19 cellular contexts compared by ENCODE assay signal in genomic region chr14:71713061-71713850, GRCh38.
A peak's percentile ranks its signal among the peaks of the same experiment; 100 is the strongest.
DNase-seq lines count a peak whose midpoint lies in the region; ATAC-seq lines count a peak whose summit lies in the region.
"Had no signal": no experiment of that assay in that cellular context is flagged by ENCODE, and none has a peak within 500 bp of the region (broad histone marks: within the 10 kb centered on the region; RNA-seq: fewer than 3 reads in every experiment).

No MANE protein-coding gene starts in this region.

- in situ Hi-C loops in SK-MEL-5 (cut with HindIII; ENCODE audit: low pct_unique_long_range_greater_than_20kb, low sequenced_read_pairs): no loop called here

- H3K9ac ChIP-seq in skeletal muscle satellite cell (ENCODE audit: low read depth, low read length): peak overlapping the region; percentile 78

- peak overlapping the region; percentile 24 for H3K4me2 ChIP-seq in skeletal muscle satellite cell (ENCODE audit: low read length)

- DNase-seq in ELR (ENCODE audit: low read depth): peak; percentile 42
- DNase-seq in SK-MEL-5 (ENCODE audit: low read depth, low spot score): peak; percentile 97
- peak; percentile 28 for DNase-seq in epidermal melanocyte (ENCODE audit: insufficient read length, low spot score)
- DNase-seq in stimulated activated CD4-positive, alpha-beta T cell treated with anti-CD3 and anti-CD28 coated beads, Interleukin-2, amount 100 ng/mL, for 24 hours: no peak
- no peak for DNase-seq in activated CD8-positive, alpha-beta memory T cell treated with anti-CD3 and anti-CD28 coated beads for 24 hours
- DNase-seq: activated CD4-positive, alpha-beta T cell treated with anti-CD3 and anti-CD28 coated beads, Interleukin-2, amount 10 ng/mL, durations not matched to agents 7 days and 5 days; activated CD8-positive, alpha-beta memory T cell treated with anti-CD3 and anti-CD28 coated beads, Interleukin-2, amount 50 U/mL, for 48 hours; activated effector memory CD4-positive, alpha-beta T cell treated with anti-CD3 and anti-CD28 coated beads, Interleukin-2, amount 50 U/mL, for 16 hours; heart right ventricle; left colon; natural killer cell; posterior cingulate gyrus; sigmoid colon; WERI-Rb-1 had no signal

- ATAC-seq in GM18858 (IDR thresholded peaks at IDR 0.05; ENCODE audit: unreplicated experiment) (no peak), HG03196 (IDR thresholded peaks at IDR 0.05; ENCODE audit: unreplicated experiment) (no peak)
- ATAC-seq: heart right ventricle, left colon, natural killer cell, Panc1 had no signal

- H3K4me1 ChIP-seq in skeletal muscle satellite cell (ENCODE audit: control insufficient read depth, insufficient read depth, low read length): peaks cover 69% of the 10 kb centered on the region
- H3K4me1 ChIP-seq: vagina had no signal

- H3K4me3 ChIP-seq in skeletal muscle satellite cell (ENCODE audit: low read length): peak overlapping the region; percentile 13
- H3K4me3 ChIP-seq: heart right ventricle, sigmoid colon, vagina had no signal

- no peaks in the 10 kb centered on the region for H3K27me3 ChIP-seq in skeletal muscle satellite cell (ENCODE audit: control insufficient read depth, insufficient read depth, low read length)
- H3K27me3 ChIP-seq: heart right ventricle, sigmoid colon, vagina had no signal

- no peaks in the 10 kb centered on the region for H3K9me3 ChIP-seq in skeletal muscle satellite cell (replicated peaks; ENCODE audit: low read length)
- H3K9me3 ChIP-seq: heart right ventricle, sigmoid colon, vagina had no signal

- H3K36me3 ChIP-seq in skeletal muscle satellite cell (ENCODE audit: insufficient read depth, low read length): peaks cover 12% of the 10 kb centered on the region

Comparison
In these comparisons a context has a peak if more than half of its experiments do, and no peak if none do; other contexts are left out.
1. DNase-seq: peak in ELR (single experiment), SK-MEL-5 (single experiment) and epidermal melanocyte (single experiment); none in stimulated activated CD4-positive, alpha-beta T cell treated with anti-CD3 and anti-CD28 coated beads, Interleukin-2, amount 100 ng/mL, for 24 hours (0 of 2) and activated CD8-positive, alpha-beta memory T cell treated with anti-CD3 and anti-CD28 coated beads for 24 hours (single experiment).